ENCODE assay signal across 2 cellular contexts in the genomic region with DNA sequence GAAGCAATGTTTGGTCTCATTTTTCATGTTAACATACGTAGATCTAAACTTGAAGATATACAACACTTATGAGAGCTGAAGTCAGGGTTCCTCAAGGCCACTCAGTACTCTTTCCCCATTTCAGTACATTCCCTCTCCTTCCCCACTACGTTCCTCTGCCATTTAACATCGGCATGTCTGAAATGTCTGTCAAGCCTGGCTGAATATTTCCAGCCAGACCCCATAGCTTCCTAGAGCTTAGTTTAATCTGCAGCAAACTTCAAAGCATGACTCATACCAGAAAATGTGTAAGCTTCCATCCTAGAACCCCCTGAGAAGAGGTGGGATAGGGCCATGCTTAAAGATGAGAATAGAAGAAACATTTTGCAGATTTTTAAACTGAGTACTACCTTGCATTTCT.
TF ChIP-seq lines count a peak whose summit lies in the region.

No MANE protein-coding gene starts in this region.

TF ChIP-seq in SK-N-SH, 30 proteins besides CTCF, POLR2A, EP300 and RAD21 (continued from another document):
- TF ChIP-seq, protein P1, sequence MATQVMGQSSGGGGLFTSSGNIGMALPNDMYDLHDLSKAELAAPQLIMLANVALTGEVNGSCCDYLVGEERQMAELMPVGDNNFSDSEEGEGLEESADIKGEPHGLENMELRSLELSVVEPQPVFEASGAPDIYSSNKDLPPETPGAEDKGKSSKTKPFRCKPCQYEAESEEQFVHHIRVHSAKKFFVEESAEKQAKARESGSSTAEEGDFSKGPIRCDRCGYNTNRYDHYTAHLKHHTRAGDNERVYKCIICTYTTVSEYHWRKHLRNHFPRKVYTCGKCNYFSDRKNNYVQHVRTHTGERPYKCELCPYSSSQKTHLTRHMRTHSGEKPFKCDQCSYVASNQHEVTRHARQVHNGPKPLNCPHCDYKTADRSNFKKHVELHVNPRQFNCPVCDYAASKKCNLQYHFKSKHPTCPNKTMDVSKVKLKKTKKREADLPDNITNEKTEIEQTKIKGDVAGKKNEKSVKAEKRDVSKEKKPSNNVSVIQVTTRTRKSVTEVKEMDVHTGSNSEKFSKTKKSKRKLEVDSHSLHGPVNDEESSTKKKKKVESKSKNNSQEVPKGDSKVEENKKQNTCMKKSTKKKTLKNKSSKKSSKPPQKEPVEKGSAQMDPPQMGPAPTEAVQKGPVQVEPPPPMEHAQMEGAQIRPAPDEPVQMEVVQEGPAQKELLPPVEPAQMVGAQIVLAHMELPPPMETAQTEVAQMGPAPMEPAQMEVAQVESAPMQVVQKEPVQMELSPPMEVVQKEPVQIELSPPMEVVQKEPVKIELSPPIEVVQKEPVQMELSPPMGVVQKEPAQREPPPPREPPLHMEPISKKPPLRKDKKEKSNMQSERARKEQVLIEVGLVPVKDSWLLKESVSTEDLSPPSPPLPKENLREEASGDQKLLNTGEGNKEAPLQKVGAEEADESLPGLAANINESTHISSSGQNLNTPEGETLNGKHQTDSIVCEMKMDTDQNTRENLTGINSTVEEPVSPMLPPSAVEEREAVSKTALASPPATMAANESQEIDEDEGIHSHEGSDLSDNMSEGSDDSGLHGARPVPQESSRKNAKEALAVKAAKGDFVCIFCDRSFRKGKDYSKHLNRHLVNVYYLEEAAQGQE (IDR thresholded peaks at IDR 0.05; ENCODE audit: low read depth, low read length): no peak
- TF ChIP-seq RFX5 (IDR thresholded peaks at IDR 0.05; ENCODE audit: low read length): no peak
- TF ChIP-seq, protein P2, sequence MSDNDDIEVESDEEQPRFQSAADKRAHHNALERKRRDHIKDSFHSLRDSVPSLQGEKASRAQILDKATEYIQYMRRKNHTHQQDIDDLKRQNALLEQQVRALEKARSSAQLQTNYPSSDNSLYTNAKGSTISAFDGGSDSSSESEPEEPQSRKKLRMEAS (IDR thresholded peaks at IDR 0.05; ENCODE audit: low read depth): no peak
- TF ChIP-seq JUND (IDR thresholded peaks at IDR 0.05): no peak
- no peak for TF ChIP-seq CHD2 (IDR thresholded peaks at IDR 0.05; ENCODE audit: low read length, partially characterized antibody)
- TF ChIP-seq YY1 (IDR thresholded peaks at IDR 0.05; ENCODE audit: low read depth): no peak
- no peak for TF ChIP-seq RXRA (IDR thresholded peaks at IDR 0.05; ENCODE audit: borderline replicate concordance, low read depth)
- TF ChIP-seq TAF1 (IDR thresholded peaks at IDR 0.05; ENCODE audit: borderline replicate concordance, low read depth, low read length): no peak
- TF ChIP-seq SMC3 (IDR thresholded peaks at IDR 0.05; ENCODE audit: low read depth, low read length): no peak
- TF ChIP-seq, protein P3, sequence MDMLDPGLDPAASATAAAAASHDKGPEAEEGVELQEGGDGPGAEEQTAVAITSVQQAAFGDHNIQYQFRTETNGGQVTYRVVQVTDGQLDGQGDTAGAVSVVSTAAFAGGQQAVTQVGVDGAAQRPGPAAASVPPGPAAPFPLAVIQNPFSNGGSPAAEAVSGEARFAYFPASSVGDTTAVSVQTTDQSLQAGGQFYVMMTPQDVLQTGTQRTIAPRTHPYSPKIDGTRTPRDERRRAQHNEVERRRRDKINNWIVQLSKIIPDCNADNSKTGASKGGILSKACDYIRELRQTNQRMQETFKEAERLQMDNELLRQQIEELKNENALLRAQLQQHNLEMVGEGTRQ (IDR thresholded peaks at IDR 0.05; ENCODE audit: borderline replicate concordance, low read depth, low read length): no peak

TF ChIP-seq in SK-N-SH treated with all-trans-retinoic acid at 6 μM for 48 hours, 23 proteins besides CTCF, POLR2A, EP300 and RAD21 (continued from another document):
- TF ChIP-seq PPARA (CRISPR knock-in tag; IDR thresholded peaks at IDR 0.05; ENCODE audit: borderline replicate concordance): no peak
- TF ChIP-seq ZNF70 (CRISPR knock-in tag; IDR thresholded peaks at IDR 0.05): no peak
- TF ChIP-seq ARNTL (CRISPR knock-in tag; IDR thresholded peaks at IDR 0.05; ENCODE audit: borderline replicate concordance, low read depth): no peak
- TF ChIP-seq, protein P4, sequence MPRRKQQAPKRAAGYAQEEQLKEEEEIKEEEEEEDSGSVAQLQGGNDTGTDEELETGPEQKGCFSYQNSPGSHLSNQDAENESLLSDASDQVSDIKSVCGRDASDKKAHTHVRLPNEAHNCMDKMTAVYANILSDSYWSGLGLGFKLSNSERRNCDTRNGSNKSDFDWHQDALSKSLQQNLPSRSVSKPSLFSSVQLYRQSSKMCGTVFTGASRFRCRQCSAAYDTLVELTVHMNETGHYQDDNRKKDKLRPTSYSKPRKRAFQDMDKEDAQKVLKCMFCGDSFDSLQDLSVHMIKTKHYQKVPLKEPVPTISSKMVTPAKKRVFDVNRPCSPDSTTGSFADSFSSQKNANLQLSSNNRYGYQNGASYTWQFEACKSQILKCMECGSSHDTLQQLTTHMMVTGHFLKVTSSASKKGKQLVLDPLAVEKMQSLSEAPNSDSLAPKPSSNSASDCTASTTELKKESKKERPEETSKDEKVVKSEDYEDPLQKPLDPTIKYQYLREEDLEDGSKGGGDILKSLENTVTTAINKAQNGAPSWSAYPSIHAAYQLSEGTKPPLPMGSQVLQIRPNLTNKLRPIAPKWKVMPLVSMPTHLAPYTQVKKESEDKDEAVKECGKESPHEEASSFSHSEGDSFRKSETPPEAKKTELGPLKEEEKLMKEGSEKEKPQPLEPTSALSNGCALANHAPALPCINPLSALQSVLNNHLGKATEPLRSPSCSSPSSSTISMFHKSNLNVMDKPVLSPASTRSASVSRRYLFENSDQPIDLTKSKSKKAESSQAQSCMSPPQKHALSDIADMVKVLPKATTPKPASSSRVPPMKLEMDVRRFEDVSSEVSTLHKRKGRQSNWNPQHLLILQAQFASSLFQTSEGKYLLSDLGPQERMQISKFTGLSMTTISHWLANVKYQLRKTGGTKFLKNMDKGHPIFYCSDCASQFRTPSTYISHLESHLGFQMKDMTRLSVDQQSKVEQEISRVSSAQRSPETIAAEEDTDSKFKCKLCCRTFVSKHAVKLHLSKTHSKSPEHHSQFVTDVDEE (CRISPR knock-in tag; IDR thresholded peaks at IDR 0.05): no peak
- no peak for TF ChIP-seq ZFP30 (CRISPR knock-in tag; IDR thresholded peaks at IDR 0.05)
- TF ChIP-seq OSR1 (CRISPR knock-in tag; IDR thresholded peaks at IDR 0.05): no peak
